ENCODE assay signal across 8 cellular contexts in the genomic region with DNA sequence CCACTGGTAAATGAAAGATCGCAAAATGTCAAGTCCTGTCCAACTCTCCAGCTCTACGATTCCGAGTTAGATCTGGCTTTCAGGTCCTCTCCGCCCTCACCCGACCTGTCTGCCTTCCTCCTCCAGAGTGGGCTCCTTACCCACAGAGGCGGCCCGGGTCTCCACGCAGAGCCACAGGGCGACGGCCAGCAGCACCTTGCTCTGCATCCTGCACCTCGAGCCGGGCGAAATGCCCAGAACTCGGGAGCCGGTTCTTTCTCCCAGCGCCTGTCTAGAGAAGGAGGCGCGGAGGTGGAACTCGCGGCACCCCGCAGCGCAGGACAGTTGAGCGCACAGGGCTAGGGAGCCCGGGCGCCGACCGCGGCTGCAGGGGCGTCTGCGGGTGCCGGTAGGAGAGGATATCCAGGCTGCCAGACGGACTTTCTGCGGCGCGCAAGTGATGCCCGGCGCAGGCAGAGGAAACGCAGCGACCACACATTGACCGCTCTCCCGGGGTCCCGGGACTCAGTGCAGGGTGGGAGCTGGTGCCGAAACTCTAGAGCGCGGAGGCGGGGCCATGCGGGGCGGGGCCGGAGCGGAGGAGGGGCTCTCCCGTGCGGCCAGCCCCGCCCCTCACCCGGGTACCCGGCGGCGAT. TPM values are rescaled to one million over a fixed set of nuclear protein-coding genes. Genes with fewer than 3 reads are reported as not detected.
DNase-seq lines count a peak whose midpoint lies in the region; ATAC-seq and TF ChIP-seq lines count a peak whose summit lies in the region.

A gene (minus strand): TSS at position 509 of the 635 bp plus-strand sequence. CDS start 302 bp downstream, at position 207.

- H3K27ac ChIP-seq in lower lobe of right lung: peak within 1 kb of the TSS; percentile 74
- peak within 1 kb of the TSS; percentile 70 to 79 (median 76) for H3K27ac ChIP-seq in upper lobe of left lung

- peak in 3 of 4 donors; percentile 45 to 69 (median 63) for TF ChIP-seq POLR2A in upper lobe of left lung (IDR thresholded peaks at IDR 0.05)

- no peak for TF ChIP-seq CTCF in lower lobe of right lung (IDR thresholded peaks at IDR 0.05)
- no peak for TF ChIP-seq CTCF in upper lobe of left lung (IDR thresholded peaks at IDR 0.05)

- no peak for TF ChIP-seq EP300 in upper lobe of left lung (IDR thresholded peaks at IDR 0.05)

- no peaks in the 10 kb centered on the region for H3K36me3 ChIP-seq in lower lobe of right lung
- no peaks in the 10 kb centered on the region for H3K36me3 ChIP-seq in upper lobe of left lung

- WGBS in upper lobe of left lung, 2 donors: 0 to 2% methylated on average over 18 to 29 of the region's 57 CpGs

- ATAC-seq in lower lobe of right lung: peak; percentile 87 to 89
- ATAC-seq in upper lobe of left lung (ENCODE audit: low FRiP score in 2 of 2): peak; percentile 84
- no peak for ATAC-seq in GM19452 (IDR thresholded peaks at IDR 0.05; ENCODE audit: unreplicated experiment)

- H3K9me3 Mint-ChIP-seq in activated T-cell treated with anti-CD3 and anti-CD28 coated beads, Interleukin-2, amount 50 U/mL, for 24 hours: no peaks in the 10 kb centered on the region
- H3K9me3 Mint-ChIP-seq in dendritic cell treated with granulocyte-macrophage colony-stimulating factor and Interleukin-4, amounts not matched to agents 40 ng/mL and 50 ng/mL, for 4 days: no peaks in the 10 kb centered on the region

- H3K4me3 Mint-ChIP-seq in activated T-cell treated with anti-CD3 and anti-CD28 coated beads, Interleukin-2, amount 50 U/mL, for 24 hours: peak within 1 kb of the TSS; percentile 33
- H3K4me3 Mint-ChIP-seq in dendritic cell treated with granulocyte-macrophage colony-stimulating factor and Interleukin-4, amounts not matched to agents 40 ng/mL and 50 ng/mL, for 4 days: peak within 1 kb of the TSS; percentile 47

- peaks cover 18% of the 10 kb centered on the region for H3K27me3 ChIP-seq in lower lobe of right lung (ENCODE audit: low read depth)
- H3K27me3 ChIP-seq in upper lobe of left lung: peaks cover 0 to 9% (median 2%) of the 10 kb centered on the region in 4 donors

- H3K4me1 Mint-ChIP-seq in activated T-cell treated with anti-CD3 and anti-CD28 coated beads, Interleukin-2, amount 50 U/mL, for 24 hours (ENCODE audit: low read depth): peaks cover 10% of the 10 kb centered on the region
- H3K4me1 Mint-ChIP-seq in dendritic cell treated with granulocyte-macrophage colony-stimulating factor and Interleukin-4, amounts not matched to agents 40 ng/mL and 50 ng/mL, for 4 days (ENCODE audit: low read depth): peaks cover 15% of the 10 kb centered on the region

- H3K4me1 ChIP-seq in lower lobe of right lung: peaks cover 18% of the 10 kb centered on the region
- H3K4me1 ChIP-seq in upper lobe of left lung: peaks cover 0 to 19% (median 8%) of the 10 kb centered on the region in 4 donors

- H3K27me3 Mint-ChIP-seq in activated T-cell treated with anti-CD3 and anti-CD28 coated beads, Interleukin-2, amount 50 U/mL, for 24 hours: peaks cover 49% of the 10 kb centered on the region
- H3K27me3 Mint-ChIP-seq in dendritic cell treated with granulocyte-macrophage colony-stimulating factor and Interleukin-4, amounts not matched to agents 40 ng/mL and 50 ng/mL, for 4 days: peaks cover 51% of the 10 kb centered on the region

- no peaks in the 10 kb centered on the region for H3K36me3 Mint-ChIP-seq in activated T-cell treated with anti-CD3 and anti-CD28 coated beads, Interleukin-2, amount 50 U/mL, for 24 hours (ENCODE audit: low read depth)
- no peaks in the 10 kb centered on the region for H3K36me3 Mint-ChIP-seq in dendritic cell treated with granulocyte-macrophage colony-stimulating factor and Interleukin-4, amounts not matched to agents 40 ng/mL and 50 ng/mL, for 4 days (ENCODE audit: low read depth)

- DNase-seq in activated T-cell treated with anti-CD3 and anti-CD28 coated beads, Interleukin-2, amount 50 U/mL, for 24 hours: no peak
- no peak for DNase-seq in activated T-cell treated with anti-CD3 and anti-CD28 coated beads for 4 hours
- peak; percentile 54 for DNase-seq in lower lobe of right lung
- DNase-seq in upper lobe of left lung: peak; percentile 29 to 92
- no peak for DNase-seq in kidney tubule cell (ENCODE audit: low spot score)
- no peak for DNase-seq in epidermal melanocyte (ENCODE audit: insufficient read length, low spot score)

- no peaks in the 10 kb centered on the region for H3K9me3 ChIP-seq in lower lobe of right lung
- H3K9me3 ChIP-seq in upper lobe of left lung: no peaks in the 10 kb centered on the region

- H3K27ac Mint-ChIP-seq in activated T-cell treated with anti-CD3 and anti-CD28 coated beads, Interleukin-2, amount 50 U/mL, for 24 hours: no peak within 1 kb of the TSS
- H3K27ac Mint-ChIP-seq in dendritic cell treated with granulocyte-macrophage colony-stimulating factor and Interleukin-4, amounts not matched to agents 40 ng/mL and 50 ng/mL, for 4 days: no peak within 1 kb of the TSS

- peak within 1 kb of the TSS; percentile 69 for H3K4me3 ChIP-seq in lower lobe of right lung
- H3K4me3 ChIP-seq in upper lobe of left lung: peak within 1 kb of the TSS; percentile 35 to 76 (median 63)

- intact Hi-C loops in dendritic cell treated with granulocyte-macrophage colony-stimulating factor and Interleukin-4, amounts not matched to agents 40 ng/mL and 50 ng/mL, for 4 days (cut with micrococcal nuclease): no loop called here
- intact Hi-C loops in lower lobe of right lung (cut with DNase I): no loop called here

RNA-seq across cellular contexts. Expression of the gene that starts here (rescaled TPM):
- total RNA-seq in lower lobe of right lung (55.8 TPM), upper lobe of left lung (10 to 100 TPM; 22.0 to 53.1 (median 35.7) TPM)

Comparison
In these comparisons a context has a peak if more than half of its experiments do, and no peak if none do; other contexts are left out.
1. DNase-seq: peak in lower lobe of right lung (single experiment) and upper lobe of left lung (2 of 2); none in activated T-cell treated with anti-CD3 and anti-CD28 coated beads, Interleukin-2, amount 50 U/mL, for 24 hours (single experiment), activated T-cell treated with anti-CD3 and anti-CD28 coated beads for 4 hours (single experiment), kidney tubule cell (single experiment) and epidermal melanocyte (single experiment).